13 cellular contexts compared by ENCODE assay signal in the genomic region with DNA sequence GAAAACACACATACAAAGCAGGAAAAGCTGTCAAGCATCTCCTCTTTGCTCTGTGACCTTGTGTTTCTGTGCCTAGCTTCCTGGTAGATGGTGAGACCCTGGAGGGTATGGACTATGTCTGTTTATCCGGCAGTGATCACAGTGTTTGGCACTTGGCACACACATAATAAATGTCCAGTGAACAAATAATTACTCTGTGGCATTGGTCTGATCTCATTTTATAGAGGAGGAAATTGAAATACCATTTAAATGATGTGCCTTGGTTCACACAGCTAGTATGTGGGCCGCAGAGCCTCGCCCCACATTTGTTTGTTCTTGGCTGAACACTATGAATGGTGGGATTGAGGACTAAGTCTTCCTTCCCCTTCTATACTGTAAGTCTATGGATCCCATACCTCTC.
DNase-seq lines count a peak whose midpoint lies in the region; ATAC-seq and TF ChIP-seq lines count a peak whose summit lies in the region.
"Had no signal": no experiment of that assay in that cellular context is flagged by ENCODE, and none has a peak within 500 bp of the region (broad histone marks: within the 10 kb centered on the region; RNA-seq: fewer than 3 reads in every experiment).

No MANE protein-coding gene starts in this region.

- CTCF ChIA-PET in PC-3 (lab: Charles Lee), result no interaction called here
- CTCF ChIA-PET in PC-9 (lab: Charles Lee), result no interaction called here

- no peaks in the 10 kb centered on the region for H4K20me1 ChIP-seq in PC-3 (ENCODE audit: low read length)
- H4K20me1 ChIP-seq in PC-9 (ENCODE audit: insufficient read depth), result no peaks in the 10 kb centered on the region
- H4K20me1 ChIP-seq: BLaER1 treated with 17β-estradiol and CSF1 and Interleukin-3, amounts not matched to agents 10 nM and 100 nM had no signal

- H3K9me2 ChIP-seq in PC-3 (replicated peaks; ENCODE audit: low read length) (no peaks in the 10 kb centered on the region), PC-9 (ENCODE audit: insufficient read depth) (no peaks in the 10 kb centered on the region)

- BruUV-seq in PC-3 (replicated peaks; lab: Mats Ljungman, UMichigan) (no TSS peak), PC-9 (replicated peaks; lab: Mats Ljungman, UMichigan) (no TSS peak)

- H3K27me3 ChIP-seq in PC-3 (ENCODE audit: low read length) (no peaks in the 10 kb centered on the region), PC-9 (ENCODE audit: insufficient read depth, low read depth) (no peaks in the 10 kb centered on the region)
- H3K27me3 ChIP-seq: BLaER1 treated with 17β-estradiol and CSF1 and Interleukin-3, amounts not matched to agents 10 nM and 100 nM had no signal

- H3K9ac ChIP-seq in PC-3 (ENCODE audit: low read length), result peak overlapping the region; percentile 77
- H3K9ac ChIP-seq: BLaER1 treated with 17β-estradiol and CSF1 and Interleukin-3, amounts not matched to agents 10 nM and 100 nM had no signal

- ATAC-seq in PC-3 (peak; percentile 91), mucosa of descending colon (peak; percentile 85)

- H3F3A ChIP-seq in PC-3 (ENCODE audit: low read length, unreplicated experiment) (no peaks in the 10 kb centered on the region), PC-9 (ENCODE audit: insufficient read depth, low read depth) (no peaks in the 10 kb centered on the region)

- H3K9me3 ChIP-seq in PC-3 (ENCODE audit: low read length) (no peaks in the 10 kb centered on the region), mucosa of descending colon (no peaks in the 10 kb centered on the region), PC-9 (ENCODE audit: insufficient read depth, low read depth) (no peaks in the 10 kb centered on the region)
- H3K9me3 ChIP-seq: Caco-2 had no signal

- H3K4me2 ChIP-seq in PC-3 (ENCODE audit: low read length), result no peak overlapping the region; the same call in 1 of the 2 replicates
- no peak overlapping the region for H3K4me2 ChIP-seq in PC-9
- H3K4me2 ChIP-seq: BLaER1 treated with 17β-estradiol and CSF1 and Interleukin-3, amounts not matched to agents 10 nM and 100 nM had no signal

- no peaks in the 10 kb centered on the region for H3K36me3 ChIP-seq in PC-3 (ENCODE audit: low read depth, low read length)
- no peaks in the 10 kb centered on the region for H3K36me3 ChIP-seq in mucosa of descending colon (ENCODE audit: low read depth)
- H3K36me3 ChIP-seq in PC-9 (ENCODE audit: low read depth), result no peaks in the 10 kb centered on the region
- H3K36me3 ChIP-seq: BLaER1 treated with 17β-estradiol and CSF1 and Interleukin-3, amounts not matched to agents 10 nM and 100 nM had no signal

- H3K79me2 ChIP-seq in PC-3 (ENCODE audit: low read length), result no peaks in the 10 kb centered on the region
- no peaks in the 10 kb centered on the region for H3K79me2 ChIP-seq in PC-9 (ENCODE audit: low read depth)

- TF ChIP-seq CTCF in PC-3 (conservative IDR thresholded peaks at IDR 0.05; ENCODE audit: low read depth, low read length) (no peak), mucosa of descending colon (IDR thresholded peaks at IDR 0.05) (no peak), PC-9 (conservative IDR thresholded peaks at IDR 0.05) (no peak)

- intact Hi-C loops in PC-3 (cut with micrococcal nuclease), result loop anchor here (2.0 kb wide), 1 partner anchor 21 kb away; no protein-coding TSS in a partner anchor
- intact Hi-C loops in mucosa of descending colon (cut with DNase I, micrococcal nuclease), result no loop called here
- intact Hi-C loops in PC-9 (cut with micrococcal nuclease; ENCODE audit: unreplicated experiment), result no loop called here

- DNase-seq in LoVo (ENCODE audit: low spot score), result peak; percentile 52
- peak; percentile 40 for DNase-seq in NCI-H2029 treated with DMSO at 0.1 percent for 48 hours (lab: John Stamatoyannopoulos, UW)
- peak; percentile 64 for DNase-seq in PC-3
- DNase-seq in mucosa of descending colon, result no peak
- no peak for DNase-seq in PC-9
- DNase-seq in NCI-H226, result no peak
- DNase-seq in OCI-M1 (lab: John Stamatoyannopoulos, UW), result no peak
- DNase-seq: Caco-2; CD4-positive, CD25-positive, alpha-beta regulatory T cell; CD8-positive, alpha-beta memory T cell; GOT3; H9 had no signal

- H3K4me3 ChIP-seq in PC-3 (ENCODE audit: low read length) (no peak overlapping the region), mucosa of descending colon (no peak overlapping the region), PC-9 (no peak overlapping the region)
- H3K4me3 ChIP-seq: BLaER1 treated with 17β-estradiol and CSF1 and Interleukin-3, amounts not matched to agents 10 nM and 100 nM had no signal

- H3K27ac ChIP-seq in PC-3 (ENCODE audit: low read length) (peak overlapping the region; percentile 89), PC-9 (no peak overlapping the region)
- H3K27ac ChIP-seq: BLaER1 treated with 17β-estradiol and CSF1 and Interleukin-3, amounts not matched to agents 10 nM and 100 nM had no signal

- H3K4me1 ChIP-seq in PC-3 (ENCODE audit: insufficient read depth, low read length) (peaks cover 20% of the 10 kb centered on the region), mucosa of descending colon (ENCODE audit: low read depth) (no peaks in the 10 kb centered on the region), PC-9 (replicated peaks; ENCODE audit: insufficient read depth) (no peaks in the 10 kb centered on the region)
- H3K4me1 ChIP-seq: Caco-2 had no signal

- POLR2A ChIA-PET in PC-3 (lab: Charles Lee; ENCODE audit: unreplicated experiment), result interaction anchor here (0.5 to 0.6 kb wide), 2 partner anchors 15 to 20 kb away, joined by 3 to 7 read pairs; no protein-coding TSS in a partner anchor
- POLR2A ChIA-PET in PC-9 (lab: Charles Lee; ENCODE audit: unreplicated experiment), result no interaction called here

- H2AFZ ChIP-seq in PC-3 (ENCODE audit: low read length), result no peak overlapping the region
- H2AFZ ChIP-seq in PC-9, result no peak overlapping the region

Comparison
In these comparisons a context has a peak if more than half of its experiments do, and no peak if none do; other contexts are left out.
1. DNase-seq: peak in LoVo (single experiment), NCI-H2029 treated with DMSO at 0.1 percent for 48 hours (single experiment) and PC-3 (single experiment); none in mucosa of descending colon (0 of 3), PC-9 (0 of 2), NCI-H226 (single experiment) and OCI-M1 (single experiment).